Comparison of ENCODE assay signal across 1 cellular context in genomic region chr3:100040446-100040845, GRCh38.
TF ChIP-seq lines count a peak whose summit lies in the region.

No MANE protein-coding gene starts in this region.

TF ChIP-seq in GM23338, 12 proteins besides CTCF, POLR2A, EP300 and RAD21 (continued from another document):
- TF ChIP-seq ETS1 (IDR thresholded peaks at IDR 0.05) (no peak), POLR2AphosphoS5 (IDR thresholded peaks at IDR 0.05; ENCODE audit: low read depth) (no peak), EZH2phosphoT487 (IDR thresholded peaks at IDR 0.05; ENCODE audit: unreplicated experiment) (no peak), JUNB (IDR thresholded peaks at IDR 0.05; ENCODE audit: unreplicated experiment) (no peak), ZNF114 (CRISPR knock-in tag; IDR thresholded peaks at IDR 0.05) (no peak)
TF ChIP-seq in GM23338: peak in this region for 0.
